31 cellular contexts compared by ENCODE assay signal in the genomic region with DNA sequence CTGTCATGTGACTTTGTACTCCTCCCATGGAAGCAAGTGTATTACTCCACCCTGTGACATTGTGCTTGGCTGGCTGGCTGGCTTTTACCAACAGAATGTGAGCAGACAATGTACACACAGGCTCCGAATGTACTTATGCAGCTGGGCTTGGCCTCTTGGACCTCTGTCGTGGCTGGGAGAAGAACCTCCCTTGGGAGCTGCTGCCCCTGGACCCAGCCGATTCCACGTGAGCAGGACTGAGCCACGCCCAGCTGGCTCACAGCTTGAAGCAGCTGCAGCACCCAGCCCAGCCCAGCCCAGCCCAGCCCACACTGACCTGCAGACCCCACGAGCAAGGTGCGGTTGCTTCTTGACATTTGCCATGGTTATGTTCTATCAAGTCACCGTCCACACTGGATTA.
"Had no signal": no experiment of that assay in that cellular context is flagged by ENCODE, and none has a peak within 500 bp of the region (broad histone marks: within the 10 kb centered on the region; RNA-seq: fewer than 3 reads in every experiment).

No MANE protein-coding gene starts in this region.

- H3K4me3 ChIP-seq: adrenal gland, body of pancreas, esophagus muscularis mucosa, gastrocnemius medialis had no signal

- FAIRE-seq: colon had no signal

- DNase-seq: activated CD4-positive, alpha-beta memory T cell treated with anti-CD3 and anti-CD28 coated beads for 36 hours; activated CD4-positive, alpha-beta T cell treated with anti-CD3 and anti-CD28 coated beads for 36 hours; activated CD4-positive, alpha-beta T cell treated with anti-CD3 and anti-CD28 coated beads, Interleukin-2, amount 10 ng/mL, durations not matched to agents 24 days and 14 days; activated CD4-positive, CD25-positive, alpha-beta regulatory T cell; activated CD4-positive, CD25-positive, alpha-beta regulatory T cell treated with anti-CD3 and anti-CD28 coated beads, Interleukin-2, amount 50 U/mL, for 72 hours; activated CD8-positive, alpha-beta memory T cell treated with anti-CD3 and anti-CD28 coated beads, Interleukin-2, amount 50 U/mL, for 48 hours; activated CD8-positive, alpha-beta T cell treated with anti-CD3 and anti-CD28 coated beads, Interleukin-2, amount 10 ng/mL, durations not matched to agents 7 days and 5 days; activated effector memory CD4-positive, alpha-beta T cell treated with Interleukin-2 at 50 U/mL for 16 hours; activated naive CD4-positive, alpha-beta T cell treated with anti-CD3 and anti-CD28 coated beads for 36 hours; activated naive CD8-positive, alpha-beta T cell treated with anti-CD3 and anti-CD28 coated beads for 36 hours; activated naive CD8-positive, alpha-beta T cell treated with anti-CD3 and anti-CD28 coated beads, Interleukin-2, amount 50 U/mL, for 24 hours; activated T-cell treated with anti-CD3 and anti-CD28 coated beads for 4 hours; activated T-cell treated with anti-CD3 and anti-CD28 coated beads, Interleukin-2, amount 50 U/mL, for 24 hours; adrenal gland; amygdala; aorta; body of pancreas; caudate nucleus; cortex of kidney; dermis blood vessel endothelial cell; effector CD4-positive, alpha-beta T cell; effector memory CD8-positive, alpha-beta T cell; erythroblast; foreskin keratinocyte; gastrocnemius medialis; T-helper 1 cell; T-helper 17 cell; T1000 had no signal

- H3K9me3 ChIP-seq: adrenal gland, body of pancreas, esophagus muscularis mucosa, gastrocnemius medialis had no signal

- H3K36me3 ChIP-seq: adrenal gland, gastrocnemius medialis had no signal

- H3K27ac ChIP-seq: adrenal gland, body of pancreas, esophagus muscularis mucosa, foreskin keratinocyte, gastrocnemius medialis had no signal

- H3K4me1 ChIP-seq: adrenal gland, body of pancreas, esophagus muscularis mucosa, foreskin keratinocyte, gastrocnemius medialis had no signal

- H3K27me3 ChIP-seq: body of pancreas, foreskin keratinocyte had no signal

- ATAC-seq: activated CD4-positive, alpha-beta T cell treated with anti-CD3 and anti-CD28 coated beads for 36 hours; activated CD8-positive, alpha-beta T cell treated with anti-CD3 and anti-CD28 coated beads, Interleukin-2, amount 10 ng/mL, durations not matched to agents 7 days and 5 days; activated naive CD8-positive, alpha-beta T cell treated with anti-CD3 and anti-CD28 coated beads, Interleukin-2, amount 50 U/mL, for 24 hours; activated T-helper 17 cell treated with anti-CD3 and anti-CD28 coated beads, Interleukin-2, amount 50 U/mL, for 72 hours; body of pancreas; effector memory CD8-positive, alpha-beta T cell; foreskin keratinocyte; gastrocnemius medialis; T-helper 17 cell had no signal
